ENCODE assay signal across 8 cellular contexts in genomic region chr1:5745776-5746610, GRCh38.
DNase-seq lines count a peak whose midpoint lies in the region; ATAC-seq, FAIRE-seq and TF ChIP-seq lines count a peak whose summit lies in the region.

No MANE protein-coding gene starts in this region.

- H3K27me3 Mint-ChIP-seq in activated CD8-positive, alpha-beta T cell treated with anti-CD3 and anti-CD28 coated beads, Interleukin-2, amount 10 ng/mL, durations not matched to agents 7 days and 5 days (ENCODE audit: low read depth): peaks cover 3% of the 10 kb centered on the region

- H3K4me3 Mint-ChIP-seq in activated CD8-positive, alpha-beta T cell treated with anti-CD3 and anti-CD28 coated beads, Interleukin-2, amount 10 ng/mL, durations not matched to agents 7 days and 5 days: no peak overlapping the region

- H2BK12ac ChIP-seq in H1 (ENCODE audit: low read depth, low read length): peak overlapping the region; percentile 80; the same call in 1 of the 2 replicates

- no peak for FAIRE-seq in H1 (lab: Jason Lieb, UNC)

- no peak overlapping the region; the same call in 1 of the 2 replicates for H2BK20ac ChIP-seq in H1 (ENCODE audit: low read length)

- H3K4me1 ChIP-seq in H1 (replicated peaks in 1 of 4; ENCODE audit: control insufficient read depth in 3 of 4, insufficient read depth in 4 of 4, low read length in 3 of 4): peaks cover 4 to 16% (median 10%) of the 10 kb centered on the region in 4 experiments
- H3K4me1 ChIP-seq in mucosa of descending colon (ENCODE audit: low read depth): no peaks in the 10 kb centered on the region

- H3K4me1 Mint-ChIP-seq in activated CD8-positive, alpha-beta T cell treated with anti-CD3 and anti-CD28 coated beads, Interleukin-2, amount 10 ng/mL, durations not matched to agents 7 days and 5 days (ENCODE audit: low read depth): no peaks in the 10 kb centered on the region

- no peak; a peak in 1 of 3 replicates for TF ChIP-seq EP300 in H1 (IDR thresholded peaks at IDR 0.05; ENCODE audit: borderline replicate concordance in 1 of 2, low read depth in 2 of 2, low read length in 2 of 2)

- no peak overlapping the region for H3K9ac ChIP-seq in H1 (replicated peaks in 1 of 4; ENCODE audit: extremely low read depth in 1 of 4, low read depth in 3 of 4, low read length in 3 of 4)

- intact Hi-C loops in mucosa of descending colon (cut with DNase I, micrococcal nuclease): loop anchor here in 1 of 2 donors (10.0 kb wide), 2 partner anchors 231 to 1831 kb away; no protein-coding TSS in a partner anchor

- peak; percentile 97 to 99 (median 98) for TF ChIP-seq CTCF in H1 (IDR thresholded peaks at IDR 0.05; ENCODE audit: control extremely low read depth in 1 of 3, insufficient read depth in 1 of 3, low read depth in 1 of 3, low read length in 3 of 3)
- TF ChIP-seq CTCF in mucosa of descending colon (IDR thresholded peaks at IDR 0.05): peak; percentile 95

- H3K23ac ChIP-seq in H1 (ENCODE audit: insufficient read length): no peak overlapping the region

- H3K27me3 ChIP-seq in H1 (replicated peaks in 1 of 4; ENCODE audit: control insufficient read depth in 3 of 4, extremely low read depth in 1 of 4, insufficient read depth in 3 of 4, low read length in 3 of 4): no peaks in the 10 kb centered on the region

- H3K79me2 ChIP-seq in H1 (ENCODE audit: control insufficient read depth in 1 of 2, insufficient read depth in 2 of 2, low read length in 2 of 2): no peaks in the 10 kb centered on the region

- DNase-seq in DMS79 treated with DMSO at 0.1 percent for 48 hours (lab: John Stamatoyannopoulos, UW) (peak; percentile 72), NCI-H69 (lab: John Stamatoyannopoulos, UW) (peak; percentile 46), H1 (ENCODE audit: low read depth in 1 of 2, low spot score in 2 of 2) (peak; percentile 70 to 92), mucosa of descending colon (peak in 2 of 3 donors; percentile 67 to 75)
- peak; percentile 66 for DNase-seq in activated CD8-positive, alpha-beta T cell treated with anti-CD3 and anti-CD28 coated beads, Interleukin-2, amount 10 ng/mL, durations not matched to agents 7 days and 5 days
- peak; percentile 5 to 17 for DNase-seq in stimulated activated CD8-positive, alpha-beta memory T cell treated with anti-CD3 and anti-CD28 coated beads, Interleukin-4, amount 100 ng/mL, for 1 hour (ENCODE audit: low read depth in 2 of 2, low spot score in 1 of 2)

- H3K27ac ChIP-seq in H1 (ENCODE audit: low read depth, low read length): no peak overlapping the region

- H3K9me3 ChIP-seq in H1 (ENCODE audit: insufficient read depth in 2 of 2, low read depth in 1 of 2, low read length in 1 of 2) (peaks cover 2 to 6% of the 10 kb centered on the region in 2 experiments; a peak in 2 of 4 replicates), mucosa of descending colon (no peaks in the 10 kb centered on the region)

- WGBS in H1 (ENCODE audit: extremely low coverage in 1 of 2, insufficient coverage in 1 of 2, insufficient read length in 1 of 2, insufficient replicate concordance in 2 of 2, low coverage in 1 of 2, low lambda C conversion rate in 2 of 2, missing lambda C conversion rate in 1 of 2), 2 experiments: 46% methylated on average over 21 of the region's 21 CpGs; no CpG with 5 or more reads in 1 of the 2 experiments

- POLR2A ChIA-PET in activated CD8-positive, alpha-beta T cell treated with anti-CD3 and anti-CD28 coated beads, Interleukin-2, amount 10 ng/mL, durations not matched to agents 7 days and 5 days (lab: Charles Lee): interaction anchor here (0.8 kb wide), 1 partner anchor 12 kb away, joined by 3 read pairs; no protein-coding TSS in a partner anchor
- POLR2A ChIA-PET in H1 (lab: Charles Lee; ENCODE audit: partially characterized antibody): interaction anchor here (0.7 to 1.1 kb wide), 3 partner anchors 19 to 82 kb away, joined by 3 to 5 read pairs (median 3); no protein-coding TSS in a partner anchor

- no peaks in the 10 kb centered on the region for H3K79me1 ChIP-seq in H1 (ENCODE audit: low read depth, low read length)

- H3K14ac ChIP-seq in H1 (ENCODE audit: insufficient read length): no peak overlapping the region

- no peak overlapping the region for H3K56ac ChIP-seq in H1 (replicated peaks; ENCODE audit: insufficient read length, low read depth, low read length)

- H2AFZ ChIP-seq in H1 (ENCODE audit: low read length): no peak overlapping the region

- H4K91ac ChIP-seq in H1 (replicated peaks; ENCODE audit: insufficient read length, low read length): no peak overlapping the region

- no peak overlapping the region for H3K4me3 ChIP-seq in H1 (ENCODE audit: extremely low read depth in 1 of 4, insufficient read depth in 2 of 4, low read depth in 3 of 4, low read length in 4 of 4)
- no peak overlapping the region for H3K4me3 ChIP-seq in mucosa of descending colon

- H3K27ac Mint-ChIP-seq in activated CD8-positive, alpha-beta T cell treated with anti-CD3 and anti-CD28 coated beads, Interleukin-2, amount 10 ng/mL, durations not matched to agents 7 days and 5 days: no peak overlapping the region

- no peaks in the 10 kb centered on the region for H3K36me3 ChIP-seq in H1 (ENCODE audit: control insufficient read depth in 2 of 4, insufficient read depth in 4 of 4, low read length in 3 of 4)
- H3K36me3 ChIP-seq in mucosa of descending colon (ENCODE audit: low read depth): no peaks in the 10 kb centered on the region

- no peak overlapping the region for H2BK5ac ChIP-seq in H1 (ENCODE audit: low read depth, low read length)

- H3K4ac ChIP-seq in H1 (replicated peaks; ENCODE audit: insufficient read length, low read depth, low read length): peak overlapping the region; percentile 23

- no peaks in the 10 kb centered on the region for H3K9me3 Mint-ChIP-seq in activated CD8-positive, alpha-beta T cell treated with anti-CD3 and anti-CD28 coated beads, Interleukin-2, amount 10 ng/mL, durations not matched to agents 7 days and 5 days (ENCODE audit: insufficient read depth)

- no peak overlapping the region for H3K4me2 ChIP-seq in H1 (ENCODE audit: insufficient read depth in 1 of 2, low read depth in 2 of 2, low read length in 2 of 2)

- H4K5ac ChIP-seq in H1 (ENCODE audit: insufficient read length, low read depth, low read length): no peak overlapping the region

- TF ChIP-seq RAD21 in H1 (IDR thresholded peaks at IDR 0.05 in 1 of 2, conservative IDR thresholded peaks at IDR 0.05 in 1 of 2; ENCODE audit: low read depth in 2 of 2, low read length in 2 of 2): peak; percentile 96 to 100

- H4K20me1 ChIP-seq in H1 (replicated peaks in 1 of 2; ENCODE audit: control insufficient read depth in 1 of 2, insufficient read depth in 2 of 2, low read length in 2 of 2): no peaks in the 10 kb centered on the region

- peak overlapping the region; percentile 81; the same call in 1 of the 2 replicates for H2BK15ac ChIP-seq in H1 (ENCODE audit: low read length)

- CTCF ChIA-PET in activated CD8-positive, alpha-beta T cell treated with anti-CD3 and anti-CD28 coated beads, Interleukin-2, amount 10 ng/mL, durations not matched to agents 7 days and 5 days (lab: Charles Lee): interaction anchor here (0.8 to 1.8 kb wide), 4 partner anchors 109 to 235 kb away, joined by 4 to 12 read pairs (median 8); no protein-coding TSS in a partner anchor
- CTCF ChIA-PET in H1 (lab: Charles Lee; ENCODE audit: partially characterized antibody): interaction anchor here (0.6 to 4.2 kb wide), 74 partner anchors 10 to 1092 kb away, joined by 3 to 57 read pairs (median 4); partner anchors contain the start of gene AJAP1

- H3K36me3 Mint-ChIP-seq in activated CD8-positive, alpha-beta T cell treated with anti-CD3 and anti-CD28 coated beads, Interleukin-2, amount 10 ng/mL, durations not matched to agents 7 days and 5 days (ENCODE audit: low read depth): no peaks in the 10 kb centered on the region

- no peak for TF ChIP-seq POLR2A in H1 (IDR thresholded peaks at IDR 0.05; ENCODE audit: control extremely low read depth in 1 of 2, low read depth in 2 of 2, low read length in 2 of 2)

- no peak overlapping the region for H3K18ac ChIP-seq in H1 (ENCODE audit: extremely low read depth, low read length)

- peak; percentile 63 for ATAC-seq in HG02759 (IDR thresholded peaks at IDR 0.05; ENCODE audit: unreplicated experiment)
- ATAC-seq in activated CD8-positive, alpha-beta T cell treated with anti-CD3 and anti-CD28 coated beads, Interleukin-2, amount 10 ng/mL, durations not matched to agents 7 days and 5 days: peak; percentile 77
- peak; percentile 86 for ATAC-seq in mucosa of descending colon
- no peak for ATAC-seq in HG03135 (IDR thresholded peaks at IDR 0.05; ENCODE audit: unreplicated experiment)

- H2BK120ac ChIP-seq in H1 (replicated peaks; ENCODE audit: low read depth, low read length): peak overlapping the region; percentile 38

- H2AK5ac ChIP-seq in H1 (ENCODE audit: low read depth, low read length): no peak overlapping the region

- H4K8ac ChIP-seq in H1 (ENCODE audit: extremely low read depth, insufficient read depth, low read length): no peak overlapping the region

- peaks cover 2% of the 10 kb centered on the region for H3K23me2 ChIP-seq in H1 (ENCODE audit: low read depth, low read length)

TF ChIP-seq in H1, 55 proteins besides CTCF, POLR2A, EP300 and RAD21 (continues in another document):
- TF ChIP-seq YY1 (IDR thresholded peaks at IDR 0.05; ENCODE audit: low read depth, low read length): peak; percentile 80
- peak; percentile 31; the same call in 1 of the 2 replicates for TF ChIP-seq EGR1 (IDR thresholded peaks at IDR 0.05; ENCODE audit: borderline replicate concordance, low read depth, low read length)
- no peak; the same call in 1 of the 2 replicates for TF ChIP-seq GABPA (IDR thresholded peaks at IDR 0.05; ENCODE audit: borderline replicate concordance, insufficient read depth, low read length)
- peak; percentile 31; the same call in 1 of the 2 replicates for TF ChIP-seq MAX (IDR thresholded peaks at IDR 0.05)
- TF ChIP-seq, protein P1, sequence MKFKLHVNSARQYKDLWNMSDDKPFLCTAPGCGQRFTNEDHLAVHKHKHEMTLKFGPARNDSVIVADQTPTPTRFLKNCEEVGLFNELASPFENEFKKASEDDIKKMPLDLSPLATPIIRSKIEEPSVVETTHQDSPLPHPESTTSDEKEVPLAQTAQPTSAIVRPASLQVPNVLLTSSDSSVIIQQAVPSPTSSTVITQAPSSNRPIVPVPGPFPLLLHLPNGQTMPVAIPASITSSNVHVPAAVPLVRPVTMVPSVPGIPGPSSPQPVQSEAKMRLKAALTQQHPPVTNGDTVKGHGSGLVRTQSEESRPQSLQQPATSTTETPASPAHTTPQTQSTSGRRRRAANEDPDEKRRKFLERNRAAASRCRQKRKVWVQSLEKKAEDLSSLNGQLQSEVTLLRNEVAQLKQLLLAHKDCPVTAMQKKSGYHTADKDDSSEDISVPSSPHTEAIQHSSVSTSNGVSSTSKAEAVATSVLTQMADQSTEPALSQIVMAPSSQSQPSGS (IDR thresholded peaks at IDR 0.05; ENCODE audit: low read length): no peak
- no peak for TF ChIP-seq BCL11A (IDR thresholded peaks at IDR 0.05; ENCODE audit: low read depth in 2 of 2, low read length in 2 of 2)
- TF ChIP-seq CBX8 (IDR thresholded peaks at IDR 0.05; ENCODE audit: borderline replicate concordance, low read depth, low read length): no peak
- no peak for TF ChIP-seq SIRT6 (IDR thresholded peaks at IDR 0.05; ENCODE audit: low read length)

Comparison
In these comparisons a context has a peak if more than half of its experiments do, and no peak if none do; other contexts are left out.
1. DNase-seq: peak in every context shown above with its lines; median percentile 81 in H1; 72 in DMS79 treated with DMSO at 0.1 percent for 48 hours; 71 in mucosa of descending colon; 66 in activated CD8-positive, alpha-beta T cell treated with anti-CD3 and anti-CD28 coated beads, Interleukin-2, amount 10 ng/mL, durations not matched to agents 7 days and 5 days; 46 in NCI-H69; 11 in stimulated activated CD8-positive, alpha-beta memory T cell treated with anti-CD3 and anti-CD28 coated beads, Interleukin-4, amount 100 ng/mL, for 1 hour.